22 cellular contexts compared by ENCODE assay signal in genomic region chr9:69611221-69611620, GRCh38.
DNase-seq lines count a peak whose midpoint lies in the region; ATAC-seq and TF ChIP-seq lines count a peak whose summit lies in the region.
"Had no signal": no experiment of that assay in that cellular context is flagged by ENCODE, and none has a peak within 500 bp of the region (broad histone marks: within the 10 kb centered on the region; RNA-seq: fewer than 3 reads in every experiment).

No MANE protein-coding gene starts in this region.

- H3K79me2 ChIP-seq in GM23338 (replicated peaks; ENCODE audit: insufficient read depth) (no peaks in the 10 kb centered on the region), SK-N-SH (ENCODE audit: insufficient read depth) (no peaks in the 10 kb centered on the region)

- ATAC-seq in GM23338, result no peak
- no peak for ATAC-seq in HG03025 (IDR thresholded peaks at IDR 0.05; ENCODE audit: low FRiP score, unreplicated experiment)
- ATAC-seq in HG03354 (IDR thresholded peaks at IDR 0.05; ENCODE audit: poor library complexity, severe bottlenecking, unreplicated experiment), result no peak
- ATAC-seq: HepG2 had no signal

- TF ChIP-seq CTCF in GM23338 (conservative IDR thresholded peaks at IDR 0.05; ENCODE audit: low read depth in 2 of 2) (no peak), SK-N-SH (IDR thresholded peaks at IDR 0.05) (no peak)

- H3K27me3 Mint-ChIP-seq in GM23338 (ENCODE audit: insufficient read depth, low read depth, poor library complexity), result no peaks in the 10 kb centered on the region

- CTCF ChIA-PET in SK-N-SH (lab: Yijun Ruan, JAX), result interaction anchor here (1.0 kb wide), 1 partner anchor 20 kb away, joined by 5 read pairs; no protein-coding TSS in a partner anchor

- H3K36me3 ChIP-seq in GM23338 (ENCODE audit: insufficient read depth), result no peaks in the 10 kb centered on the region
- no peaks in the 10 kb centered on the region for H3K36me3 ChIP-seq in SK-N-SH (replicated peaks in 1 of 2; ENCODE audit: control insufficient read depth in 1 of 2, insufficient read depth in 2 of 2, low read length in 1 of 2)
- H3K36me3 ChIP-seq: BE2C had no signal

- H3K9me2 ChIP-seq in GM23338 (ENCODE audit: insufficient read depth), result no peaks in the 10 kb centered on the region
- H3K9me2 ChIP-seq in SK-N-SH, result no peaks in the 10 kb centered on the region

- no peaks in the 10 kb centered on the region for H3F3A ChIP-seq in GM23338 (replicated peaks; ENCODE audit: low read depth)
- peaks cover 2% of the 10 kb centered on the region for H3F3A ChIP-seq in SK-N-SH (replicated peaks; ENCODE audit: insufficient read depth)

- H3K4me3 ChIP-seq in GM23338 (no peak overlapping the region), SK-N-SH (ENCODE audit: low read depth in 2 of 2, low read length in 1 of 2) (no peak overlapping the region)
- H3K4me3 ChIP-seq: GM23248 had no signal

- H3K9me3 Mint-ChIP-seq in GM23338, result no peaks in the 10 kb centered on the region
- H3K9me3 Mint-ChIP-seq: CD4-positive, CD25-positive, alpha-beta regulatory T cell had no signal

- no peak overlapping the region for H2AFZ ChIP-seq in GM23338
- H2AFZ ChIP-seq in SK-N-SH (ENCODE audit: low read depth), result no peak overlapping the region
- H2AFZ ChIP-seq: GM23248 had no signal

- TF ChIP-seq RAD21 in SK-N-SH (IDR thresholded peaks at IDR 0.05; ENCODE audit: low read length), result no peak

- no peaks in the 10 kb centered on the region for H3K9me3 ChIP-seq in SK-N-SH
- H3K9me3 ChIP-seq: BE2C had no signal

- peaks cover 16% of the 10 kb centered on the region for H3K4me1 Mint-ChIP-seq in GM23338
- H3K4me1 Mint-ChIP-seq: CD4-positive, CD25-positive, alpha-beta regulatory T cell; CD8-positive, alpha-beta memory T cell had no signal

- peaks cover 13% of the 10 kb centered on the region for H3K4me1 ChIP-seq in GM23338 (ENCODE audit: insufficient read depth)
- H3K4me1 ChIP-seq in SK-N-SH (ENCODE audit: control insufficient read depth in 1 of 2, insufficient read depth in 2 of 2, low read depth in 1 of 2, low read length in 1 of 2), result no peaks in the 10 kb centered on the region; a peak in 1 of 4 replicates

- TF ChIP-seq EP300 in SK-N-SH (IDR thresholded peaks at IDR 0.05; ENCODE audit: borderline replicate concordance in 1 of 2, low read depth in 1 of 2, low read length in 1 of 2), result no peak

- H3K27me3 ChIP-seq in GM23338 (ENCODE audit: insufficient read depth) (no peaks in the 10 kb centered on the region), SK-N-SH (ENCODE audit: insufficient read depth) (no peaks in the 10 kb centered on the region)
- H3K27me3 ChIP-seq: BE2C had no signal

- H3K27ac ChIP-seq in GM23338 (ENCODE audit: low read depth) (no peak overlapping the region), SK-N-SH (ENCODE audit: low read depth in 2 of 2, low read length in 1 of 2) (no peak overlapping the region)
- H3K27ac ChIP-seq: GM23248, HL-60 had no signal

- H3K36me3 Mint-ChIP-seq in GM23338 (ENCODE audit: low read depth), result no peaks in the 10 kb centered on the region
- H3K36me3 Mint-ChIP-seq: CD4-positive, CD25-positive, alpha-beta regulatory T cell; CD8-positive, alpha-beta memory T cell had no signal

- 0 out of 2 replicates have a peak overlapping the region, but pooled peaks have one; percentile 13 for H3K4me2 ChIP-seq in GM23338
- H3K4me2 ChIP-seq in SK-N-SH, result no peak overlapping the region

- WGBS in SK-N-SH (ENCODE audit: low lambda C conversion rate), result 80% methylated on average over 3 of the region's 3 CpGs

- DNase-seq in GM23338 (ENCODE audit: low spot score), result no peak
- peak; percentile 2 for DNase-seq in NAMALWA (ENCODE audit: low spot score)
- DNase-seq in dedifferentiated amniotic fluid mesenchymal stem cell (ENCODE audit: extremely low spot score), result peak; percentile 68
- DNase-seq in hepatic stellate cell (ENCODE audit: low spot score), result peak; percentile 2
- DNase-seq in anterior cingulate cortex (lab: John Stamatoyannopoulos, UW), result no peak
- DNase-seq in SK-N-SH, result no peak
- DNase-seq: BE2C; C1 segment of cervical spinal cord; CD4-positive, CD25-positive, alpha-beta regulatory T cell; CD8-positive, alpha-beta memory T cell; COR-L47; DMS 273 treated with DMSO at 0.1 percent for 48 hours; DMS53; DND-41; EL; H7; KG1 had no signal

- H3K27ac Mint-ChIP-seq in GM23338, result peak overlapping the region; percentile 89
- H3K27ac Mint-ChIP-seq: CD4-positive, CD25-positive, alpha-beta regulatory T cell; CD8-positive, alpha-beta memory T cell had no signal

- H3K9ac ChIP-seq in SK-N-SH, result no peak overlapping the region
- H3K9ac ChIP-seq: GM23248 had no signal

- POLR2A ChIA-PET in SK-N-SH (lab: Yijun Ruan, JAX), result no interaction called here

- H4K20me1 ChIP-seq in GM23338 (replicated peaks; ENCODE audit: insufficient read depth), result no peaks in the 10 kb centered on the region
- no peaks in the 10 kb centered on the region for H4K20me1 ChIP-seq in SK-N-SH (ENCODE audit: insufficient read depth)

- no peak overlapping the region for H3K4me3 Mint-ChIP-seq in GM23338
- H3K4me3 Mint-ChIP-seq: CD4-positive, CD25-positive, alpha-beta regulatory T cell; CD8-positive, alpha-beta memory T cell had no signal

TF ChIP-seq in GM23338, 12 proteins besides CTCF, POLR2A, EP300 and RAD21:
- TF ChIP-seq ZNF331 (CRISPR knock-in tag; IDR thresholded peaks at IDR 0.05; ENCODE audit: low read depth), result no peak

TF ChIP-seq in SK-N-SH, 30 proteins besides CTCF, POLR2A, EP300 and RAD21:
- TF ChIP-seq USF2 (IDR thresholded peaks at IDR 0.05; ENCODE audit: borderline replicate concordance, low read depth, low read length), result no peak
- no peak for TF ChIP-seq FOXJ3 (CRISPR knock-in tag; IDR thresholded peaks at IDR 0.05)
- no peak for TF ChIP-seq NFIC (IDR thresholded peaks at IDR 0.05; ENCODE audit: borderline replicate concordance)
- no peak for TF ChIP-seq EZH2phosphoT487 (IDR thresholded peaks at IDR 0.05; ENCODE audit: borderline replicate concordance, low read depth)
- no peak for TF ChIP-seq POLR2AphosphoS5 (IDR thresholded peaks at IDR 0.05; ENCODE audit: low read depth, low read length)
TF ChIP-seq in SK-N-SH: peak in this region for 0.

Comparison
In these comparisons a context has a peak if more than half of its experiments do, and no peak if none do; other contexts are left out.
1. DNase-seq: peak in NAMALWA (single experiment), dedifferentiated amniotic fluid mesenchymal stem cell (single experiment) and hepatic stellate cell (single experiment); none in GM23338 (single experiment), anterior cingulate cortex (0 of 58) and SK-N-SH (single experiment).